9 cellular contexts compared by ENCODE assay signal in genomic region chr12:133129368-133130037, GRCh38. TPM values are rescaled to one million over a fixed set of nuclear protein-coding genes. Genes with fewer than 3 reads are reported as not detected.
DNase-seq lines count a peak whose midpoint lies in the region; ATAC-seq, FAIRE-seq and TF ChIP-seq lines count a peak whose summit lies in the region.
"Had no signal": no experiment of that assay in that cellular context is flagged by ENCODE, and none has a peak within 500 bp of the region (broad histone marks: within the 10 kb centered on the region; RNA-seq: fewer than 3 reads in every experiment).

No MANE protein-coding gene starts in this region.

- CTCF ChIA-PET in PC-9 (lab: Charles Lee): no interaction called here

- DNase-seq in stimulated activated CD4-positive, alpha-beta T cell treated with anti-CD3 and anti-CD28 coated beads, Interleukin-15, amount 100 ng/mL, for 24 hours: peak; percentile 10
- no peak for DNase-seq in stimulated activated CD4-positive, alpha-beta T cell treated with anti-CD3 and anti-CD28 coated beads, Interleukin-2, amount 100 ng/mL, for 48 hours
- DNase-seq in PC-9 (no peak), dorsolateral prefrontal cortex (no peak), D721Med (ENCODE audit: insufficient read length, low spot score) (no peak)
- DNase-seq in effector CD4-positive, alpha-beta T cell: no peak

- H3K9ac ChIP-seq in mucosa of rectum (ENCODE audit: low read depth in 1 of 2, low read length in 2 of 2): peak overlapping the region; percentile 77

- peaks cover 45% of the 10 kb centered on the region for H3K9me3 ChIP-seq in PC-9 (ENCODE audit: insufficient read depth, low read depth)
- peaks cover 25 to 42% of the 10 kb centered on the region in 2 donors for H3K9me3 ChIP-seq in mucosa of rectum (ENCODE audit: control insufficient read depth in 2 of 2, low read length in 2 of 2)

- TF ChIP-seq CTCF in PC-9 (conservative IDR thresholded peaks at IDR 0.05) (no peak), dorsolateral prefrontal cortex (IDR thresholded peaks at IDR 0.05 in 54 of 56, conservative IDR thresholded peaks at IDR 0.05 in 2 of 56; ENCODE audit: low read depth in 1 of 56, partially characterized antibody in 56 of 56) (no peak), D721Med (IDR thresholded peaks at IDR 0.05; ENCODE audit: insufficient read depth, missing control alignments) (no peak)

- 0 out of 2 replicates have a peak, but pooled peaks cover 3% of the 10 kb centered on the region for H3K79me2 ChIP-seq in PC-9 (ENCODE audit: low read depth)

- H3K4me3 ChIP-seq in PC-9 (peak overlapping the region; percentile 98), dorsolateral prefrontal cortex (peak overlapping the region; percentile 68 to 98 (median 89)), mucosa of rectum (ENCODE audit: low read length in 2 of 2) (peak overlapping the region; percentile 89 to 98)

- BruUV-seq in PC-9 (replicated peaks; lab: Mats Ljungman, UMichigan): no TSS peak

- H3K36me3 ChIP-seq in PC-9 (ENCODE audit: low read depth) (peaks cover 29% of the 10 kb centered on the region), mucosa of rectum (ENCODE audit: control insufficient read depth in 2 of 2, insufficient read depth in 2 of 2, low read length in 2 of 2) (peaks cover 13 to 20% of the 10 kb centered on the region in 2 donors)

- no peaks in the 10 kb centered on the region for H4K20me1 ChIP-seq in PC-9 (ENCODE audit: insufficient read depth)

- ATAC-seq in HG03457 (IDR thresholded peaks at IDR 0.05; ENCODE audit: unreplicated experiment): no peak
- ATAC-seq: HCT116 had no signal

- H3K4me1 ChIP-seq in PC-9 (replicated peaks; ENCODE audit: insufficient read depth) (peaks cover 9% of the 10 kb centered on the region; the same call in 1 of the 2 replicates), mucosa of rectum (ENCODE audit: control insufficient read depth in 2 of 2, insufficient read depth in 2 of 2, low read length in 2 of 2) (peaks cover 0 to 2% of the 10 kb centered on the region in 2 donors)

- no peaks in the 10 kb centered on the region for H3K9me2 ChIP-seq in PC-9 (ENCODE audit: insufficient read depth)

- H3F3A ChIP-seq in PC-9 (ENCODE audit: insufficient read depth, low read depth): peaks cover 12% of the 10 kb centered on the region

- POLR2A ChIA-PET in PC-9 (lab: Charles Lee; ENCODE audit: unreplicated experiment): no interaction called here

- peak overlapping the region; percentile 100 for H2AFZ ChIP-seq in PC-9

- intact Hi-C loops in PC-9 (cut with micrococcal nuclease; ENCODE audit: unreplicated experiment) (loop anchor here (1.0 to 2.0 kb wide), 2 partner anchors 49 to 51 kb away; partner anchors contain the start of genes ZNF140 and ZNF268), dorsolateral prefrontal cortex (cut with DNase I) (loop anchor here (1.0 to 5.0 kb wide), 4 partner anchors 49 to 142 kb away; partner anchors contain the start of genes ZNF140 (in 2 of the 2), ZNF26 (in 1 of the 2) and ZNF84 (in 1 of the 2))

- no peak for FAIRE-seq in D721Med (lab: Jason Lieb, UNC)

- peak overlapping the region; percentile 92 for H3K4me2 ChIP-seq in PC-9

- H3K27me3 ChIP-seq in PC-9 (ENCODE audit: insufficient read depth, low read depth) (no peaks in the 10 kb centered on the region), dorsolateral prefrontal cortex (no peaks in the 10 kb centered on the region), mucosa of rectum (ENCODE audit: control insufficient read depth in 2 of 2, insufficient read depth in 2 of 2, low read length in 2 of 2) (no peaks in the 10 kb centered on the region)

- peak overlapping the region; percentile 80 for H3K27ac ChIP-seq in PC-9
- peak overlapping the region; percentile 78 to 99 (median 96) for H3K27ac ChIP-seq in dorsolateral prefrontal cortex
- peak overlapping the region; percentile 88 to 96 for H3K27ac ChIP-seq in mucosa of rectum (ENCODE audit: low read depth in 2 of 2, low read length in 2 of 2)

RNA-seq across cellular contexts. Expression of gene ZNF891, which starts 0.6 kb away (rescaled TPM):
- total RNA-seq in PC-9 (2021) (2.4 and 3.2 TPM in 2 replicates), dorsolateral prefrontal cortex (1 to 10 TPM; 3.4 to 8.4 (median 5.9) TPM)

RNA-seq across cellular contexts. Expression of gene ZNF10, which starts 0.9 kb away (rescaled TPM):
- 7.3 and 9.5 TPM in 2 replicates for total RNA-seq in PC-9 (2021)
- total RNA-seq in dorsolateral prefrontal cortex: 10 to 100 TPM; 11.2 to 29.4 (median 20.0) TPM

RNA-seq across cellular contexts. Expression of gene ZNF140, which starts 48.8 kb away (rescaled TPM):
- 10.2 and 11.1 TPM in 2 replicates for total RNA-seq in PC-9 (2021)
- total RNA-seq in dorsolateral prefrontal cortex: 10 to 100 TPM in 115 of 120 experiments, 1 to 10 TPM in 5; 9.3 to 21.3 (median 13.5) TPM

RNA-seq across cellular contexts. Expression of gene ZNF268, which starts 51.8 kb away (rescaled TPM):
- total RNA-seq in PC-9 (2021): 14.0 and 14.7 TPM in 2 replicates
- total RNA-seq in dorsolateral prefrontal cortex: 10 to 100 TPM; 12.1 to 30.3 (median 21.0) TPM
